Comparison of ENCODE assay signal across 31 cellular contexts in genomic region chr20:44936510-44936909, GRCh38.
"Had no signal": no experiment of that assay in that cellular context is flagged by ENCODE, and none has a peak within 500 bp of the region (broad histone marks: within the 10 kb centered on the region; RNA-seq: fewer than 3 reads in every experiment).

No MANE protein-coding gene starts in this region.

- H3K4me3 ChIP-seq: ascending aorta, coronary artery, dorsolateral prefrontal cortex, esophagus muscularis mucosa, gastrocnemius medialis, heart left ventricle had no signal

- H3K27me3 ChIP-seq: ascending aorta, dorsolateral prefrontal cortex, esophagus muscularis mucosa, foreskin keratinocyte, gastrocnemius medialis, heart left ventricle had no signal

- H3K27ac ChIP-seq: ascending aorta, coronary artery, dorsolateral prefrontal cortex, esophagus muscularis mucosa, foreskin keratinocyte, gastrocnemius medialis, heart left ventricle had no signal

- H3K4me3 Mint-ChIP-seq: activated CD4-positive, alpha-beta memory T cell treated with anti-CD3 and anti-CD28 coated beads, Interleukin-2, amount 10 ng/mL, durations not matched to agents 7 days and 5 days; activated CD4-positive, alpha-beta T cell treated with anti-CD3 and anti-CD28 coated beads, Interleukin-2, amount 10 ng/mL, durations not matched to agents 7 days and 5 days; activated CD8-positive, alpha-beta memory T cell treated with anti-CD3 and anti-CD28 coated beads, Interleukin-2, amount 10 ng/mL, durations not matched to agents 7 days and 5 days; activated naive CD4-positive, alpha-beta T cell treated with anti-CD3 and anti-CD28 coated beads for 36 hours; activated naive CD8-positive, alpha-beta T cell; activated T-helper 1 cell treated with anti-CD3 and anti-CD28 coated beads, Interleukin-12 subunit alpha, Interleukin-12 subunit beta, Interleukin-2, Interleukin-4 antibody, amounts not matched to agents 30 ng/mL and 10 ng/mL and 1 ng/mL, durations not matched to agents 14 hours and 24 hours and 36 hours; brain; central memory CD8-positive, alpha-beta T cell; dendritic cell treated with granulocyte-macrophage colony-stimulating factor and Interleukin-4, amounts not matched to agents 40 ng/mL and 50 ng/mL, for 4 days; WTC11 had no signal

- DNase-seq: activated CD4-positive, alpha-beta memory T cell treated with anti-CD3 and anti-CD28 coated beads, Interleukin-2, amount 10 ng/mL, durations not matched to agents 7 days and 5 days; activated CD4-positive, alpha-beta T cell treated with anti-CD3 and anti-CD28 coated beads for 1 hour; activated CD4-positive, alpha-beta T cell treated with anti-CD3 and anti-CD28 coated beads for 4 hours; activated CD4-positive, alpha-beta T cell treated with anti-CD3 and anti-CD28 coated beads, Interleukin-2, amount 10 ng/mL, durations not matched to agents 7 days and 5 days; activated CD4-positive, alpha-beta T cell treated with anti-CD3 and anti-CD28 coated beads, Interleukin-2, amount 50 U/mL, for 4 hours; activated CD8-positive, alpha-beta memory T cell treated with anti-CD3 and anti-CD28 coated beads, Interleukin-2, amount 10 ng/mL, durations not matched to agents 7 days and 5 days; activated CD8-positive, alpha-beta memory T cell treated with anti-CD3 and anti-CD28 coated beads, Interleukin-2, amount 50 U/mL, for 4 hours; activated effector memory CD4-positive, alpha-beta T cell treated with anti-CD3 and anti-CD28 coated beads, Interleukin-2, amount 50 U/mL, for 16 hours; activated naive CD4-positive, alpha-beta T cell treated with anti-CD3 and anti-CD28 coated beads for 36 hours; activated T-cell treated with anti-CD3 and anti-CD28 coated beads, Interleukin-2, amount 50 U/mL, for 1 hour; activated T-cell treated with anti-CD3 and anti-CD28 coated beads, Interleukin-2, amount 50 U/mL, for 48 hours; amygdala; dorsolateral prefrontal cortex; effector memory CD4-positive, alpha-beta T cell; erythroblast; foreskin keratinocyte; gastrocnemius medialis; glutamatergic neuron; heart left ventricle; T-helper 2 cell had no signal

- H3K9me3 ChIP-seq: ascending aorta, esophagus muscularis mucosa, gastrocnemius medialis, heart left ventricle had no signal

- H3K9me3 Mint-ChIP-seq: activated CD4-positive, alpha-beta memory T cell treated with anti-CD3 and anti-CD28 coated beads, Interleukin-2, amount 10 ng/mL, durations not matched to agents 7 days and 5 days; activated CD4-positive, alpha-beta T cell treated with anti-CD3 and anti-CD28 coated beads, Interleukin-2, amount 10 ng/mL, durations not matched to agents 7 days and 5 days; activated naive CD4-positive, alpha-beta T cell treated with anti-CD3 and anti-CD28 coated beads for 36 hours; activated T-helper 1 cell treated with anti-CD3 and anti-CD28 coated beads, Interleukin-12 subunit alpha, Interleukin-12 subunit beta, Interleukin-2, Interleukin-4 antibody, amounts not matched to agents 30 ng/mL and 10 ng/mL and 1 ng/mL, durations not matched to agents 14 hours and 24 hours and 36 hours; activated T-helper 2 cell treated with anti-CD3 and anti-CD28 coated beads, Interferon-gamma antibody, Interleukin-2, Interleukin-4, amounts not matched to agents 10 μg/mL and 5 μg/mL and 100 μg/mL, durations not matched to agents 14 hours and 24 hours and 36 hours; brain; central memory CD8-positive, alpha-beta T cell; dendritic cell treated with granulocyte-macrophage colony-stimulating factor and Interleukin-4, amounts not matched to agents 40 ng/mL and 50 ng/mL, for 4 days; WTC11 had no signal

- ATAC-seq: activated CD8-positive, alpha-beta memory T cell treated with anti-CD3 and anti-CD28 coated beads, Interleukin-2, amount 10 ng/mL, durations not matched to agents 7 days and 5 days; foreskin keratinocyte; gastrocnemius medialis; heart left ventricle; WTC11 had no signal

- H3K4me1 ChIP-seq: ascending aorta, esophagus muscularis mucosa, foreskin keratinocyte, gastrocnemius medialis, heart left ventricle had no signal

- FAIRE-seq: bronchial epithelial cell had no signal

- H3K27me3 Mint-ChIP-seq: activated CD4-positive, alpha-beta memory T cell treated with anti-CD3 and anti-CD28 coated beads, Interleukin-2, amount 10 ng/mL, durations not matched to agents 7 days and 5 days; activated CD4-positive, alpha-beta T cell treated with anti-CD3 and anti-CD28 coated beads, Interleukin-2, amount 10 ng/mL, durations not matched to agents 7 days and 5 days; activated CD8-positive, alpha-beta memory T cell treated with anti-CD3 and anti-CD28 coated beads, Interleukin-2, amount 10 ng/mL, durations not matched to agents 7 days and 5 days; activated naive CD8-positive, alpha-beta T cell; brain; central memory CD8-positive, alpha-beta T cell; dendritic cell treated with granulocyte-macrophage colony-stimulating factor and Interleukin-4, amounts not matched to agents 40 ng/mL and 50 ng/mL, for 4 days had no signal

- H3K4me1 Mint-ChIP-seq: activated CD4-positive, alpha-beta memory T cell treated with anti-CD3 and anti-CD28 coated beads, Interleukin-2, amount 10 ng/mL, durations not matched to agents 7 days and 5 days; activated CD4-positive, alpha-beta T cell treated with anti-CD3 and anti-CD28 coated beads, Interleukin-2, amount 10 ng/mL, durations not matched to agents 7 days and 5 days; activated CD8-positive, alpha-beta memory T cell treated with anti-CD3 and anti-CD28 coated beads, Interleukin-2, amount 10 ng/mL, durations not matched to agents 7 days and 5 days; brain; central memory CD8-positive, alpha-beta T cell; WTC11 had no signal

- H3K27ac Mint-ChIP-seq: activated CD4-positive, alpha-beta memory T cell treated with anti-CD3 and anti-CD28 coated beads, Interleukin-2, amount 10 ng/mL, durations not matched to agents 7 days and 5 days; activated CD4-positive, alpha-beta T cell treated with anti-CD3 and anti-CD28 coated beads, Interleukin-2, amount 10 ng/mL, durations not matched to agents 7 days and 5 days; activated naive CD4-positive, alpha-beta T cell treated with anti-CD3 and anti-CD28 coated beads for 36 hours; activated naive CD8-positive, alpha-beta T cell; activated T-helper 1 cell treated with anti-CD3 and anti-CD28 coated beads, Interleukin-12 subunit alpha, Interleukin-12 subunit beta, Interleukin-2, Interleukin-4 antibody, amounts not matched to agents 30 ng/mL and 10 ng/mL and 1 ng/mL, durations not matched to agents 14 hours and 24 hours and 36 hours; activated T-helper 2 cell treated with anti-CD3 and anti-CD28 coated beads, Interferon-gamma antibody, Interleukin-2, Interleukin-4, amounts not matched to agents 10 μg/mL and 5 μg/mL and 100 μg/mL, durations not matched to agents 14 hours and 24 hours and 36 hours; brain; dendritic cell treated with granulocyte-macrophage colony-stimulating factor and Interleukin-4, amounts not matched to agents 40 ng/mL and 50 ng/mL, for 4 days; WTC11 had no signal
